ENCODE assay signal across 8 cellular contexts in genomic region chr9:34010979-34011378, GRCh38. TPM values are rescaled to one million over a fixed set of nuclear protein-coding genes. Genes with fewer than 3 reads are reported as not detected.
DNase-seq lines count a peak whose midpoint lies in the region; ATAC-seq, FAIRE-seq and TF ChIP-seq lines count a peak whose summit lies in the region.

No MANE protein-coding gene starts in this region.

- H3K4me2 ChIP-seq in OCI-LY1 (ENCODE audit: low read length) (no peak overlapping the region), fibroblast of lung (ENCODE audit: extremely low read depth, insufficient read depth, low read length) (no peak overlapping the region)

- H2AFZ ChIP-seq in OCI-LY1 (ENCODE audit: low read length) (no peak overlapping the region), fibroblast of lung (ENCODE audit: low read length) (no peak overlapping the region)

- no peaks in the 10 kb centered on the region for H3K9me2 ChIP-seq in OCI-LY1 (ENCODE audit: low read depth, low read length)

- H4K20me1 ChIP-seq in OCI-LY1 (ENCODE audit: insufficient read depth, low read length) (no peaks in the 10 kb centered on the region), fibroblast of lung (ENCODE audit: control insufficient read depth, extremely low read depth, insufficient read depth, low read length) (no peaks in the 10 kb centered on the region)

- H3K4me3 ChIP-seq in OCI-LY1 (ENCODE audit: low read depth, low read length, poor library complexity, severe bottlenecking), result no peak overlapping the region
- H3K4me3 ChIP-seq in fibroblast of lung (replicated peaks in 1 of 4; ENCODE audit: control extremely low read depth in 1 of 4, insufficient read depth in 1 of 4, low read depth in 3 of 4, low read length in 4 of 4), result no peak overlapping the region

- H3K4me1 ChIP-seq in OCI-LY1 (ENCODE audit: insufficient read depth, low read length, severe bottlenecking) (no peaks in the 10 kb centered on the region), fibroblast of lung (ENCODE audit: control insufficient read depth, extremely low read depth, insufficient read depth, low read length) (no peaks in the 10 kb centered on the region)

- H3K79me2 ChIP-seq in OCI-LY1 (ENCODE audit: insufficient read depth, low read length) (peaks cover 4% of the 10 kb centered on the region; the same call in 1 of the 2 replicates), fibroblast of lung (ENCODE audit: control insufficient read depth, insufficient read depth, low read length) (no peaks in the 10 kb centered on the region)

- 0 out of 2 replicates have a peak, but pooled peaks cover 4% of the 10 kb centered on the region for H3F3A ChIP-seq in OCI-LY1 (ENCODE audit: insufficient read depth, low read length)

- H3K36me3 ChIP-seq in OCI-LY1 (ENCODE audit: insufficient read depth, low read length) (peaks cover 72% of the 10 kb centered on the region), fibroblast of lung (ENCODE audit: control insufficient read depth, insufficient read depth, low read length) (no peaks in the 10 kb centered on the region)

- ATAC-seq in GM21515 (IDR thresholded peaks at IDR 0.05; ENCODE audit: unreplicated experiment) (no peak), GM21528 (IDR thresholded peaks at IDR 0.05; ENCODE audit: low FRiP score, unreplicated experiment) (no peak)

- TF ChIP-seq CTCF in OCI-LY1 (IDR thresholded peaks at IDR 0.05; ENCODE audit: low read length), result peak; percentile 74
- TF ChIP-seq CTCF in fibroblast of lung (conservative IDR thresholded peaks at IDR 0.05 in 1 of 2, IDR thresholded peaks at IDR 0.05 in 1 of 2; ENCODE audit: low read depth in 1 of 2, low read length in 2 of 2), result peak; percentile 24 to 28

- H3K9me3 ChIP-seq in OCI-LY1 (ENCODE audit: low read length) (no peaks in the 10 kb centered on the region), fibroblast of lung (ENCODE audit: control insufficient read depth, insufficient read depth, low read depth, low read length) (no peaks in the 10 kb centered on the region)

- peak; percentile 93 for FAIRE-seq in A204.1 (lab: Jason Lieb, UNC)

- no peaks in the 10 kb centered on the region for H3K27me3 ChIP-seq in OCI-LY1 (ENCODE audit: insufficient read depth, low read length)
- no peaks in the 10 kb centered on the region for H3K27me3 ChIP-seq in fibroblast of lung (ENCODE audit: control insufficient read depth, insufficient read depth, low read length)

- no peak overlapping the region for H3K27ac ChIP-seq in OCI-LY1 (ENCODE audit: low read depth, low read length, poor library complexity, severe bottlenecking)
- H3K27ac ChIP-seq in fibroblast of lung (ENCODE audit: insufficient read depth, low read length), result no peak overlapping the region

- DNase-seq in EH (ENCODE audit: low read depth) (peak; percentile 17), fibroblast of lung (ENCODE audit: low read depth in 2 of 2) (peak; percentile 6 to 23), NCI-H345 (lab: John Stamatoyannopoulos, UW) (no peak), activated gamma-delta T cell (lab: John Stamatoyannopoulos, UW) (no peak)

- H3K9ac ChIP-seq in OCI-LY1 (ENCODE audit: low read length) (no peak overlapping the region), fibroblast of lung (ENCODE audit: insufficient read depth, low read length) (no peak overlapping the region)

RNA-seq across cellular contexts. Expression of gene UBAP2, which starts 37.7 kb away (rescaled TPM):
- 19.5 and 20.6 TPM in 2 replicates for total RNA-seq in fibroblast of lung
- polyA plus RNA-seq in fibroblast of lung, result 10.2 and 15.9 TPM in 2 replicates
- polyA plus RNA-seq in fibroblast of lung (2012), result 17.1 and 21.7 TPM in 2 replicates
- 42.3 and 52.3 TPM in 2 replicates for polyA minus RNA-seq in fibroblast of lung (ENCODE audit: low replicate concordance)

Comparison
In these comparisons a context has a peak if more than half of its experiments do, and no peak if none do; other contexts are left out.
1. DNase-seq: peak in EH (single experiment) and fibroblast of lung (2 of 2); none in NCI-H345 (single experiment) and activated gamma-delta T cell (single experiment).